19 cellular contexts compared by ENCODE assay signal in genomic region chr13:50686547-50686946, GRCh38.
DNase-seq lines count a peak whose midpoint lies in the region; ATAC-seq and TF ChIP-seq lines count a peak whose summit lies in the region.
"Had no signal": no experiment of that assay in that cellular context is flagged by ENCODE, and none has a peak within 500 bp of the region (broad histone marks: within the 10 kb centered on the region; RNA-seq: fewer than 3 reads in every experiment).

No MANE protein-coding gene starts in this region.

- peaks cover 25% of the 10 kb centered on the region for H3K4me1 Mint-ChIP-seq in activated B cell treated with CpG ODN at 0.5 μM for 24 hours

- no peaks in the 10 kb centered on the region for H3K9me3 ChIP-seq in subcutaneous abdominal adipose tissue (ENCODE audit: control insufficient read depth in 5 of 5, low read length in 5 of 5)
- H3K9me3 ChIP-seq: breast epithelium, esophagus muscularis mucosa, prostate gland, tibial artery had no signal

- peak; percentile 5 for DNase-seq in activated CD4-positive, alpha-beta T cell treated with anti-CD3 and anti-CD28 coated beads for 48 hours
- no peak for DNase-seq in activated CD4-positive, alpha-beta T cell treated with anti-CD3 and anti-CD28 coated beads, Interleukin-2, amount 50 U/mL, for 1 hour
- DNase-seq in GM20000 (ENCODE audit: low spot score) (peak; percentile 29), activated B cell treated with CpG ODN at 0.5 μM for 24 hours (no peak), A172 (ENCODE audit: low spot score) (no peak), HCEC 1CT (no peak), NCI-H1105 (lab: John Stamatoyannopoulos, UW) (no peak)
- DNase-seq: activated CD4-positive, CD25-positive, alpha-beta regulatory T cell; mesendoderm; NCI-H1694 treated with DMSO at 0.1 percent for 48 hours; NK-92 treated with Interleukin-12 subunit alpha and Interleukin-12 subunit beta, amount 100 ng/mL, for 24 hours; tibial artery had no signal

- ATAC-seq in activated B cell treated with CpG ODN at 0.5 μM for 24 hours (ENCODE audit: low read depth) = no peak

- intact Hi-C loops in activated B cell treated with CpG ODN at 0.5 μM for 24 hours (cut with micrococcal nuclease) = no loop called here

- no peaks in the 10 kb centered on the region for H3K36me3 Mint-ChIP-seq in activated B cell treated with CpG ODN at 0.5 μM for 24 hours (ENCODE audit: low read depth)
- H3K36me3 Mint-ChIP-seq: activated naive CD4-positive, alpha-beta T cell treated with anti-CD3 and anti-CD28 coated beads, Interleukin-2, amount 50 U/mL, for 24 hours had no signal

- H3K9me3 Mint-ChIP-seq in activated B cell treated with CpG ODN at 0.5 μM for 24 hours = no peaks in the 10 kb centered on the region
- H3K9me3 Mint-ChIP-seq: activated naive CD4-positive, alpha-beta T cell treated with anti-CD3 and anti-CD28 coated beads, Interleukin-2, amount 50 U/mL, for 24 hours; T-helper 1 cell treated with Interleukin-12 subunit alpha and Interleukin-12 subunit beta and Interleukin-4 antibody, amounts not matched to agents 30 μg/mL and 1 μg/mL, for 36 hours had no signal

- peak overlapping the region; percentile 69 for H3K27ac ChIP-seq in subcutaneous abdominal adipose tissue (ENCODE audit: low read depth, low read length)
- H3K27ac ChIP-seq: C4-2B, prostate gland, tibial artery had no signal

- POLR2A ChIA-PET in activated B cell treated with CpG ODN at 0.5 μM for 24 hours (lab: Charles Lee) = no interaction called here

- CTCF ChIA-PET in activated B cell treated with CpG ODN at 0.5 μM for 24 hours (lab: Charles Lee) = no interaction called here

- no peak overlapping the region for H3K9ac ChIP-seq in subcutaneous abdominal adipose tissue (ENCODE audit: low read length in 5 of 5)

- H3K4me1 ChIP-seq in subcutaneous abdominal adipose tissue (ENCODE audit: control insufficient read depth in 5 of 5, insufficient read depth in 5 of 5, low read length in 5 of 5) = peaks cover 4 to 34% (median 25%) of the 10 kb centered on the region in 5 donors
- H3K4me1 ChIP-seq: breast epithelium, prostate gland had no signal

- H3K27me3 Mint-ChIP-seq in activated B cell treated with CpG ODN at 0.5 μM for 24 hours = no peaks in the 10 kb centered on the region

- H3K4me3 ChIP-seq in subcutaneous abdominal adipose tissue (ENCODE audit: low read depth in 1 of 5, low read length in 5 of 5) = no peak overlapping the region
- H3K4me3 ChIP-seq: breast epithelium, esophagus muscularis mucosa, prostate gland, tibial artery had no signal

- peak overlapping the region; percentile 6 for H3K27ac Mint-ChIP-seq in activated B cell treated with CpG ODN at 0.5 μM for 24 hours
- H3K27ac Mint-ChIP-seq: activated naive CD4-positive, alpha-beta T cell treated with anti-CD3 and anti-CD28 coated beads, Interleukin-2, amount 50 U/mL, for 24 hours; T-helper 1 cell treated with Interleukin-12 subunit alpha and Interleukin-12 subunit beta and Interleukin-4 antibody, amounts not matched to agents 30 μg/mL and 1 μg/mL, for 36 hours had no signal

- TF ChIP-seq CTCF in GM20000 (IDR thresholded peaks at IDR 0.05; ENCODE audit: extremely low read depth, missing control alignments) (no peak), activated B cell treated with CpG ODN at 0.5 μM for 24 hours (IDR thresholded peaks at IDR 0.05) (no peak)

- no peaks in the 10 kb centered on the region for H3K27me3 ChIP-seq in subcutaneous abdominal adipose tissue (ENCODE audit: control insufficient read depth in 5 of 5, insufficient read depth in 4 of 5, low read length in 5 of 5)
- H3K27me3 ChIP-seq: breast epithelium, esophagus muscularis mucosa, tibial artery had no signal

- H3K36me3 ChIP-seq in subcutaneous abdominal adipose tissue (ENCODE audit: control insufficient read depth in 5 of 5, insufficient read depth in 5 of 5, low read length in 5 of 5) = no peaks in the 10 kb centered on the region
- H3K36me3 ChIP-seq: breast epithelium, esophagus muscularis mucosa, prostate gland, tibial artery had no signal

- H3K4me3 Mint-ChIP-seq in activated B cell treated with CpG ODN at 0.5 μM for 24 hours = no peak overlapping the region
- H3K4me3 Mint-ChIP-seq: activated naive CD4-positive, alpha-beta T cell treated with anti-CD3 and anti-CD28 coated beads, Interleukin-2, amount 50 U/mL, for 24 hours; T-helper 1 cell treated with Interleukin-12 subunit alpha and Interleukin-12 subunit beta and Interleukin-4 antibody, amounts not matched to agents 30 μg/mL and 1 μg/mL, for 36 hours had no signal

Comparison
In these comparisons a context has a peak if more than half of its experiments do, and no peak if none do; other contexts are left out.
1. DNase-seq: peak in activated CD4-positive, alpha-beta T cell treated with anti-CD3 and anti-CD28 coated beads for 48 hours (single experiment) and GM20000 (single experiment); none in activated CD4-positive, alpha-beta T cell treated with anti-CD3 and anti-CD28 coated beads, Interleukin-2, amount 50 U/mL, for 1 hour (single experiment), activated B cell treated with CpG ODN at 0.5 μM for 24 hours (single experiment), A172 (single experiment), HCEC 1CT (single experiment) and NCI-H1105 (single experiment).